ENCODE assay signal across 11 cellular contexts in the genomic region with DNA sequence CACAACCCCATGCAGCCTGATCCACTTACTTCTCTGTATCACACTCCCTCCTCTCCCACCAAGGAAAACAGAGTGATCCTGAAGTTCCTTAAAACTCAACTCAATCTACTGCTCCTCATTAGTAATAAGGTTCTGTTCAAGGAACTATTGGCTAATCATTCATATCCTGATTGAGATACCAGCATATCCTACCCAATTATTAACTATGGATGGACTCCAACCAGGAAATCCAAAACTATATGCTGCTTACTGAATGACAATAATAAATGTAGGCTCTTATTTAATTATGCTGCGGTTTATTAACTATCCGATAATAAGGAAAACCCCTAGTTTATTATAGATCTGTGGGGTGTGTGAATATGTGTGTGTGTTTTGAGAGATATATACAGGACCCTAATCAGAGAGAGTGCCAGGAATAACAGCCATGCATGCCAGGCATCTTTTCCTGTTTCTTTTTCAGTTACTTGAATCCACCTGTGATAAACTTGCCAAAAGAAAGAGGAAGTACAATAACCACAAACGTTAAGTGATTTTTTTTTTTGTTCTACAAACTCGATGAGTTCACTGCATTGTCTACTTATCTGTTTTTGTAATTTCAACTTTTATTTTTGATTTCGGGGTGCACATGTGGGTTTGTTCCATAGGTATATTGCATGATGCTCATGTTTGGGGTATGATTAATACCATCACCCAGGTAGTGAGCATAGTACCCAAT.
DNase-seq lines count a peak whose midpoint lies in the region; ATAC-seq and TF ChIP-seq lines count a peak whose summit lies in the region.
"Had no signal": no experiment of that assay in that cellular context is flagged by ENCODE, and none has a peak within 500 bp of the region (broad histone marks: within the 10 kb centered on the region; RNA-seq: fewer than 3 reads in every experiment).

No MANE protein-coding gene starts in this region.

- ATAC-seq in activated CD8-positive, alpha-beta memory T cell treated with anti-CD3 and anti-CD28 coated beads, Interleukin-2, amount 10 ng/mL, durations not matched to agents 7 days and 5 days, result no peak
- ATAC-seq in HG02798 (IDR thresholded peaks at IDR 0.05; ENCODE audit: poor library complexity, unreplicated experiment), result peak; percentile 45
- peak; percentile 53 to 68 for ATAC-seq in naive thymus-derived CD8-positive, alpha-beta T cell
- ATAC-seq in right lobe of liver, result no peak
- no peak for ATAC-seq in left cardiac atrium

- peaks cover 39% of the 10 kb centered on the region for H3K4me1 Mint-ChIP-seq in activated CD8-positive, alpha-beta memory T cell treated with anti-CD3 and anti-CD28 coated beads, Interleukin-2, amount 10 ng/mL, durations not matched to agents 7 days and 5 days
- H3K4me1 Mint-ChIP-seq in naive thymus-derived CD8-positive, alpha-beta T cell, result peaks cover 29 to 71% (median 55%) of the 10 kb centered on the region in 4 donors

- no peaks in the 10 kb centered on the region for H3K36me3 ChIP-seq in right lobe of liver

- intact Hi-C loops in right lobe of liver (cut with DNase I), result no loop called here
- intact Hi-C loops in left cardiac atrium (cut with DNase I), result no loop called here

- POLR2A ChIA-PET in naive thymus-derived CD8-positive, alpha-beta T cell (lab: Charles Lee), result interaction anchor here (0.6 kb wide), 1 partner anchor 71 kb away, joined by 3 read pairs; no protein-coding TSS in a partner anchor

- no peaks in the 10 kb centered on the region for H3K9me3 ChIP-seq in right lobe of liver

- H3K27me3 ChIP-seq in right lobe of liver, result no peaks in the 10 kb centered on the region

- H3K27me3 Mint-ChIP-seq in activated CD8-positive, alpha-beta memory T cell treated with anti-CD3 and anti-CD28 coated beads, Interleukin-2, amount 10 ng/mL, durations not matched to agents 7 days and 5 days, result no peaks in the 10 kb centered on the region
- no peaks in the 10 kb centered on the region for H3K27me3 Mint-ChIP-seq in naive thymus-derived CD8-positive, alpha-beta T cell

- no peaks in the 10 kb centered on the region for H3K4me1 ChIP-seq in right lobe of liver

- TF ChIP-seq CTCF in right lobe of liver (IDR thresholded peaks at IDR 0.05), result no peak

- no peak for TF ChIP-seq POLR2A in right lobe of liver (IDR thresholded peaks at IDR 0.05)

- no peak overlapping the region for H3K4me3 ChIP-seq in right lobe of liver

- no peak overlapping the region for H3K27ac ChIP-seq in right lobe of liver

- peaks cover 25% of the 10 kb centered on the region for H3K36me3 Mint-ChIP-seq in activated CD8-positive, alpha-beta memory T cell treated with anti-CD3 and anti-CD28 coated beads, Interleukin-2, amount 10 ng/mL, durations not matched to agents 7 days and 5 days
- peaks cover 2 to 10% (median 8%) of the 10 kb centered on the region in 3 donors for H3K36me3 Mint-ChIP-seq in naive thymus-derived CD8-positive, alpha-beta T cell

- peaks cover 12% of the 10 kb centered on the region for H3K9me3 Mint-ChIP-seq in activated CD8-positive, alpha-beta memory T cell treated with anti-CD3 and anti-CD28 coated beads, Interleukin-2, amount 10 ng/mL, durations not matched to agents 7 days and 5 days (ENCODE audit: low read depth)
- peaks cover 0 to 24% (median 6%) of the 10 kb centered on the region in 9 donors for H3K9me3 Mint-ChIP-seq in naive thymus-derived CD8-positive, alpha-beta T cell

- H3K4me3 Mint-ChIP-seq in activated CD8-positive, alpha-beta memory T cell treated with anti-CD3 and anti-CD28 coated beads, Interleukin-2, amount 10 ng/mL, durations not matched to agents 7 days and 5 days, result no peak overlapping the region
- peak overlapping the region; percentile 52 to 87 (median 80) for H3K4me3 Mint-ChIP-seq in naive thymus-derived CD8-positive, alpha-beta T cell
- H3K4me3 Mint-ChIP-seq: neural crest cell had no signal

- H3K27ac Mint-ChIP-seq in activated CD8-positive, alpha-beta memory T cell treated with anti-CD3 and anti-CD28 coated beads, Interleukin-2, amount 10 ng/mL, durations not matched to agents 7 days and 5 days, result peak overlapping the region; percentile 28
- H3K27ac Mint-ChIP-seq in naive thymus-derived CD8-positive, alpha-beta T cell, result peak overlapping the region; percentile 75 to 95 (median 90)

- no peak for DNase-seq in activated CD8-positive, alpha-beta memory T cell treated with anti-CD3 and anti-CD28 coated beads, Interleukin-2, amount 10 ng/mL, durations not matched to agents 7 days and 5 days
- no peak for DNase-seq in activated CD8-positive, alpha-beta memory T cell treated with anti-CD3 and anti-CD28 coated beads for 24 hours
- DNase-seq in NOMO-1 treated with dmso at 0.1 percent for 144 hours (lab: John Stamatoyannopoulos, UW; ENCODE audit: unreplicated experiment) (peak; percentile 15), foreskin melanocyte (no peak), right lobe of liver (no peak), left cardiac atrium (no peak)
- DNase-seq in naive thymus-derived CD8-positive, alpha-beta T cell, result peak in 3 of 10 donors; percentile 25 to 55 (median 52)
- DNase-seq: activated CD4-positive, alpha-beta T cell treated with anti-CD3 and anti-CD28 coated beads, Interleukin-2, amount 50 U/mL, for 48 hours; stimulated activated CD4-positive, alpha-beta T cell treated with anti-CD3 and anti-CD28 coated beads, Interleukin-4, amount 100 ng/mL, for 1 hour had no signal

- 49% methylated on average over 5 of the region's 5 CpGs for WGBS in right lobe of liver (ENCODE audit: insufficient coverage, low coverage, low lambda C conversion rate, missing lambda C conversion rate)

- CTCF ChIA-PET in activated CD8-positive, alpha-beta memory T cell treated with anti-CD3 and anti-CD28 coated beads, Interleukin-2, amount 10 ng/mL, durations not matched to agents 7 days and 5 days (lab: Charles Lee), result no interaction called here

Comparison
In these comparisons a context has a peak if more than half of its experiments do, and no peak if none do; other contexts are left out.
1. ATAC-seq: peak in HG02798 (single experiment) and naive thymus-derived CD8-positive, alpha-beta T cell (2 of 2); none in activated CD8-positive, alpha-beta memory T cell treated with anti-CD3 and anti-CD28 coated beads, Interleukin-2, amount 10 ng/mL, durations not matched to agents 7 days and 5 days (single experiment), right lobe of liver (0 of 4) and left cardiac atrium (0 of 2).